ENCODE assay signal across 34 cellular contexts in genomic region chr14:79910086-79910485, GRCh38.
"Had no signal": no experiment of that assay in that cellular context is flagged by ENCODE, and none has a peak within 500 bp of the region (broad histone marks: within the 10 kb centered on the region; RNA-seq: fewer than 3 reads in every experiment).

No MANE protein-coding gene starts in this region.

- H3K9ac ChIP-seq: KMS-11 had no signal

- H3K4me3 ChIP-seq: MG63 had no signal

- DNase-seq: Karpas-422, Kasumi-1, MG63, MM.1S, MV-4-11, NCI-H1048, NCI-H1092, NCI-H1092 treated with DMSO at 0.1 percent for 48 hours, NCI-H1105, NCI-H1105 treated with DMSO at 0.1 percent for 48 hours, NCI-H1417, NCI-H1417 treated with DMSO at 0.1 percent for 48 hours, NCI-H1436, NCI-H1436 treated with DMSO at 0.1 percent for 48 hours, NCI-H146, NCI-H1694, NCI-H1694 treated with DMSO at 0.1 percent for 48 hours, NCI-H187, NCI-H187 treated with DMSO at 0.1 percent for 48 hours, NCI-H1930, NCI-H2029, NCI-H2029 treated with DMSO at 0.1 percent for 48 hours, NCI-H2081, NCI-H2081 treated with DMSO at 0.1 percent for 48 hours, NCI-H2107, NCI-H2171, NCI-H2171 treated with DMSO at 0.1 percent for 48 hours, NCI-H2227 treated with DMSO at 0.1 percent for 48 hours, NCI-H226, NCI-H345, NCI-H446, NCI-H446 treated with DMSO at 0.1 percent for 48 hours, NCI-H510A had no signal

- H3K9me3 ChIP-seq: MG63 had no signal

- H3K27ac ChIP-seq: KMS-11 had no signal

- H3K36me3 ChIP-seq: MG63 had no signal

- H3K4me2 ChIP-seq: KMS-11 had no signal
